Comparison of ENCODE assay signal across 21 cellular contexts in the genomic region with DNA sequence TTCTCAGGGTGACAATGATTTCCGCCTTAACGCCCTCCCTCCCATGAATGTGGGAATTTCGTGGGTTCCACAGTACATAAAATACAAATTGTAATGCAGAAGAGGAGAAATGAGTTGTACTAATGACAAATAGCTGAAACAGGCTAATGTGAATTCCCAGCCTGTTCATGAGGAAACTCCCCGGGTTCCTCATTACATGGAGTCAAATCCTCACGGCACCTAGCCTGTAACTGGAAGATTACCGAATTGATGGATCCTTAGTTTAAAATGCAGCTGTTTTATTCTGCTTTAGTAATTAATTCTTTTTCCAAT. TPM values are rescaled to one million over a fixed set of nuclear protein-coding genes. Genes with fewer than 3 reads are reported as not detected.
DNase-seq lines count a peak whose midpoint lies in the region; TF ChIP-seq lines count a peak whose summit lies in the region.
"Had no signal": no experiment of that assay in that cellular context is flagged by ENCODE, and none has a peak within 500 bp of the region (broad histone marks: within the 10 kb centered on the region; RNA-seq: fewer than 3 reads in every experiment).

No MANE protein-coding gene starts in this region.

- H3K36me3 Mint-ChIP-seq in brain: peaks cover 47% of the 10 kb centered on the region
- H3K36me3 Mint-ChIP-seq in nephron (ENCODE audit: low read depth): peaks cover 72% of the 10 kb centered on the region
- no peaks in the 10 kb centered on the region for H3K36me3 Mint-ChIP-seq in activated CD4-positive, alpha-beta memory T cell treated with anti-CD3 and anti-CD28 coated beads, Interleukin-2, amount 10 ng/mL, durations not matched to agents 7 days and 5 days (ENCODE audit: low read depth)
- H3K36me3 Mint-ChIP-seq: memory B cell had no signal

- peak overlapping the region; percentile 96 for H3K27ac ChIP-seq in cardiac muscle cell
- peak overlapping the region; percentile 11 to 62 (median 27) for H3K27ac ChIP-seq in transverse colon
- H3K27ac ChIP-seq: ovary, SJCRH30, spleen had no signal

- H3K4me3 Mint-ChIP-seq in brain: peak overlapping the region; percentile 72 to 88 (median 80)
- peak overlapping the region in 2 of 3 experiments; percentile 22 to 24 for H3K4me3 Mint-ChIP-seq in nephron
- H3K4me3 Mint-ChIP-seq in activated CD4-positive, alpha-beta memory T cell treated with anti-CD3 and anti-CD28 coated beads, Interleukin-2, amount 10 ng/mL, durations not matched to agents 7 days and 5 days: no peak overlapping the region
- H3K4me3 Mint-ChIP-seq: activated CD8-positive, alpha-beta T cell treated with anti-CD3 and anti-CD28 coated beads for 36 hours; activated T-cell treated with anti-CD3 and anti-CD28 coated beads, Interleukin-2, amount 50 U/mL, for 24 hours; memory B cell; T-helper 17 cell had no signal

- no peak for TF ChIP-seq POLR2A in transverse colon (IDR thresholded peaks at IDR 0.05)

- H3K27me3 ChIP-seq in cardiac muscle cell (no peaks in the 10 kb centered on the region), transverse colon (no peaks in the 10 kb centered on the region)
- H3K27me3 ChIP-seq: ascending aorta, ovary, SJCRH30, spleen had no signal

- no peak for DNase-seq in cardiac muscle cell (ENCODE audit: low read depth in 1 of 2, low spot score in 1 of 2)
- DNase-seq in transverse colon: no peak
- DNase-seq in occipital lobe (lab: John Stamatoyannopoulos, UW): no peak
- DNase-seq in cerebellar cortex (ENCODE audit: low spot score): no peak
- no peak for DNase-seq in activated CD4-positive, alpha-beta memory T cell treated with anti-CD3 and anti-CD28 coated beads, Interleukin-2, amount 10 ng/mL, durations not matched to agents 7 days and 5 days
- DNase-seq: activated CD8-positive, alpha-beta T cell treated with anti-CD3 and anti-CD28 coated beads for 36 hours; activated naive CD4-positive, alpha-beta T cell treated with anti-CD3 and anti-CD28 coated beads, Interleukin-2, amount 50 U/mL, for 16 hours; activated T-cell treated with anti-CD3 and anti-CD28 coated beads, Interleukin-2, amount 50 U/mL, for 24 hours; AML-193; Caco-2; NCI-H1092; NCI-H748 treated with DMSO at 0.1 percent for 48 hours; SJCRH30; spleen; stimulated activated CD8-positive, alpha-beta memory T cell treated with anti-CD3 and anti-CD28 coated beads, Interleukin-4, amount 100 ng/mL, for 48 hours; T-helper 17 cell had no signal

- TF ChIP-seq CTCF in brain (conservative IDR thresholded peaks at IDR 0.05) (no peak), cardiac muscle cell (IDR thresholded peaks at IDR 0.05; ENCODE audit: low read depth, low read length) (no peak), nephron (IDR thresholded peaks at IDR 0.05; ENCODE audit: unreplicated experiment in 3 of 3) (no peak), transverse colon (IDR thresholded peaks at IDR 0.05) (no peak)

- H3K4me1 ChIP-seq in cardiac muscle cell (ENCODE audit: low read depth) (peaks cover 47% of the 10 kb centered on the region), transverse colon (peaks cover 0 to 26% (median 1%) of the 10 kb centered on the region in 4 donors)

- H3K27me3 Mint-ChIP-seq in brain: no peaks in the 10 kb centered on the region
- H3K27me3 Mint-ChIP-seq in nephron (ENCODE audit: low read depth): peaks cover 3% of the 10 kb centered on the region
- no peaks in the 10 kb centered on the region for H3K27me3 Mint-ChIP-seq in activated CD4-positive, alpha-beta memory T cell treated with anti-CD3 and anti-CD28 coated beads, Interleukin-2, amount 10 ng/mL, durations not matched to agents 7 days and 5 days
- H3K27me3 Mint-ChIP-seq: activated CD8-positive, alpha-beta T cell treated with anti-CD3 and anti-CD28 coated beads for 36 hours; activated T-cell treated with anti-CD3 and anti-CD28 coated beads, Interleukin-2, amount 50 U/mL, for 24 hours had no signal

- 68 to 83% methylated on average over 6 of the region's 6 CpGs for WGBS in transverse colon (ENCODE audit: low coverage in 1 of 2), 2 donors

- H3K9me3 Mint-ChIP-seq in brain (no peaks in the 10 kb centered on the region), nephron (no peaks in the 10 kb centered on the region)
- no peaks in the 10 kb centered on the region for H3K9me3 Mint-ChIP-seq in activated CD4-positive, alpha-beta memory T cell treated with anti-CD3 and anti-CD28 coated beads, Interleukin-2, amount 10 ng/mL, durations not matched to agents 7 days and 5 days
- H3K9me3 Mint-ChIP-seq: activated CD8-positive, alpha-beta T cell treated with anti-CD3 and anti-CD28 coated beads for 36 hours; activated T-cell treated with anti-CD3 and anti-CD28 coated beads, Interleukin-2, amount 50 U/mL, for 24 hours had no signal

- TF ChIP-seq EP300 in transverse colon (IDR thresholded peaks at IDR 0.05; ENCODE audit: low read depth): no peak

- H3K36me3 ChIP-seq in cardiac muscle cell (peaks cover 73% of the 10 kb centered on the region), transverse colon (no peaks in the 10 kb centered on the region)
- H3K36me3 ChIP-seq: ovary, spleen had no signal

- POLR2A ChIA-PET in activated CD4-positive, alpha-beta memory T cell treated with anti-CD3 and anti-CD28 coated beads, Interleukin-2, amount 10 ng/mL, durations not matched to agents 7 days and 5 days (lab: Charles Lee): no interaction called here

- H3K4me3 ChIP-seq in cardiac muscle cell (no peak overlapping the region), transverse colon (no peak overlapping the region)
- H3K4me3 ChIP-seq: ascending aorta, ovary, SJCRH30, spleen had no signal

- CTCF ChIA-PET in activated CD4-positive, alpha-beta memory T cell treated with anti-CD3 and anti-CD28 coated beads, Interleukin-2, amount 10 ng/mL, durations not matched to agents 7 days and 5 days (lab: Charles Lee): no interaction called here

- H3K9me3 ChIP-seq in cardiac muscle cell (ENCODE audit: low read depth): no peaks in the 10 kb centered on the region
- H3K9me3 ChIP-seq in transverse colon: no peaks in the 10 kb centered on the region
- H3K9me3 ChIP-seq: ascending aorta, Caco-2, ovary, SJCRH30, spleen had no signal

- intact Hi-C loops in transverse colon (cut with DNase I; ENCODE audit: low total_unique reads): no loop called here

- H3K4me1 Mint-ChIP-seq in brain: peaks cover 75% of the 10 kb centered on the region
- peaks cover 49% of the 10 kb centered on the region for H3K4me1 Mint-ChIP-seq in nephron
- no peaks in the 10 kb centered on the region for H3K4me1 Mint-ChIP-seq in activated CD4-positive, alpha-beta memory T cell treated with anti-CD3 and anti-CD28 coated beads, Interleukin-2, amount 10 ng/mL, durations not matched to agents 7 days and 5 days
- H3K4me1 Mint-ChIP-seq: memory B cell, T-helper 17 cell had no signal

- peak overlapping the region; percentile 79 to 98 (median 94) for H3K27ac Mint-ChIP-seq in brain
- peak overlapping the region; percentile 58 to 93 (median 83) for H3K27ac Mint-ChIP-seq in nephron
- H3K27ac Mint-ChIP-seq in activated CD4-positive, alpha-beta memory T cell treated with anti-CD3 and anti-CD28 coated beads, Interleukin-2, amount 10 ng/mL, durations not matched to agents 7 days and 5 days: no peak overlapping the region
- H3K27ac Mint-ChIP-seq: activated CD8-positive, alpha-beta T cell treated with anti-CD3 and anti-CD28 coated beads for 36 hours; activated T-cell treated with anti-CD3 and anti-CD28 coated beads, Interleukin-2, amount 50 U/mL, for 24 hours; memory B cell; T-helper 17 cell had no signal

- in situ Hi-C loops in transverse colon (cut with MboI; ENCODE audit: low pct_ligation_motif_present in 1 of 4, low pct_unique_long_range_greater_than_20kb in 1 of 4, low sequenced_read_pairs in 3 of 4): no loop called here

RNA-seq across cellular contexts. Expression of gene MEIS2, which starts 43.5 kb away (rescaled TPM):
- 7.0 TPM for polyA plus RNA-seq in brain (ENCODE audit: insufficient read depth, low read depth, low replicate concordance)
- 326 and 432 TPM in 2 replicates for total RNA-seq in cardiac muscle cell
- polyA plus RNA-seq in cardiac muscle cell: 224 and 249 TPM in 2 replicates
- 10 to 100 TPM; 16.5 to 43.4 (median 32.7) TPM for total RNA-seq in transverse colon
- total RNA-seq in occipital lobe: 151 TPM
- not detected for total RNA-seq in activated CD4-positive, alpha-beta memory T cell treated with anti-CD3 and anti-CD28 coated beads, Interleukin-2, amount 10 ng/mL, durations not matched to agents 7 days and 5 days
- total RNA-seq: T-helper 17 cell had no signal

Comparison
In these comparisons a context has a peak if more than half of its experiments do, and no peak if none do; other contexts are left out.
1. RNA of gene MEIS2, which starts 43.5 kb away (total RNA-seq): 326 to 432 TPM in cardiac muscle cell, 151 TPM in occipital lobe (single experiment) and 16.5 to 43.4 TPM in transverse colon; not detected in activated CD4-positive, alpha-beta memory T cell treated with anti-CD3 and anti-CD28 coated beads, Interleukin-2, amount 10 ng/mL, durations not matched to agents 7 days and 5 days; every median in the first group is over 10 times any median in the second.